14 cellular contexts compared by ENCODE assay signal in genomic region chr1:194102607-194103006, GRCh38.
DNase-seq lines count a peak whose midpoint lies in the region; ATAC-seq and TF ChIP-seq lines count a peak whose summit lies in the region.
"Had no signal": no experiment of that assay in that cellular context is flagged by ENCODE, and none has a peak within 500 bp of the region (broad histone marks: within the 10 kb centered on the region; RNA-seq: fewer than 3 reads in every experiment).

No MANE protein-coding gene starts in this region.

- H3K18ac ChIP-seq in mesendoderm (ENCODE audit: low read length), result no peak overlapping the region

- no peak overlapping the region for H3K4me3 ChIP-seq in mesendoderm (ENCODE audit: low read length)
- H3K4me3 ChIP-seq: gastroesophageal sphincter, left ventricle myocardium inferior, SK-N-MC had no signal

- H3K36me3 ChIP-seq in mesendoderm (ENCODE audit: control insufficient read depth, insufficient read depth, low read length), result no peaks in the 10 kb centered on the region
- H3K36me3 ChIP-seq: gastroesophageal sphincter, left ventricle myocardium inferior had no signal

- no peak overlapping the region for H2BK120ac ChIP-seq in mesendoderm (ENCODE audit: low read depth, low read length)

- no peak overlapping the region for H3K56ac ChIP-seq in mesendoderm (ENCODE audit: low read length)

- H2BK15ac ChIP-seq in mesendoderm (replicated peaks; ENCODE audit: low read depth), result no peak overlapping the region

- no peaks in the 10 kb centered on the region for H3K4me1 ChIP-seq in mesendoderm (ENCODE audit: control insufficient read depth, low read depth, low read length)
- H3K4me1 ChIP-seq: gastroesophageal sphincter, left ventricle myocardium inferior had no signal

- no peak overlapping the region for H3K27ac ChIP-seq in VCaP
- no peak overlapping the region for H3K27ac ChIP-seq in mesendoderm (ENCODE audit: low read depth, low read length)
- H3K27ac ChIP-seq: gastroesophageal sphincter, left ventricle myocardium inferior, SK-N-MC had no signal

- H3K27me3 ChIP-seq in mesendoderm (ENCODE audit: insufficient read depth, low read length, poor library complexity), result no peaks in the 10 kb centered on the region
- H3K27me3 ChIP-seq: gastroesophageal sphincter had no signal

- H4K5ac ChIP-seq in mesendoderm (ENCODE audit: low read length), result no peak overlapping the region

- H3K79me2 ChIP-seq in mesendoderm (ENCODE audit: control insufficient read depth, insufficient read depth, low read length), result no peaks in the 10 kb centered on the region

- H3K9ac ChIP-seq in mesendoderm (ENCODE audit: low read length), result no peak overlapping the region

- no peak overlapping the region for H3K4ac ChIP-seq in mesendoderm (ENCODE audit: low read depth, low read length)

- WGBS in mesendoderm (ENCODE audit: extremely low coverage, insufficient coverage, low lambda C conversion rate), result no CpG with 5 or more reads among the region's 2 CpGs

- no peak overlapping the region for H3K23ac ChIP-seq in mesendoderm (ENCODE audit: low read length)

- no peak overlapping the region for H4K8ac ChIP-seq in mesendoderm (ENCODE audit: low read depth, low read length)

- H3K4me2 ChIP-seq in mesendoderm (ENCODE audit: low read length), result no peak overlapping the region

- H3K79me1 ChIP-seq in mesendoderm (ENCODE audit: low read length), result no peaks in the 10 kb centered on the region

- no peak overlapping the region for H2BK5ac ChIP-seq in mesendoderm (ENCODE audit: low read length)

- DNase-seq in mesendoderm (peak; percentile 39), amniotic stem cell (lab: John Stamatoyannopoulos, UW) (no peak), COLO829 (ENCODE audit: low spot score) (no peak)
- DNase-seq: activated CD4-positive, alpha-beta T cell treated with anti-CD3 and anti-CD28 coated beads, Interleukin-2, amount 10 ng/mL, durations not matched to agents 7 days and 5 days; left ventricle myocardium inferior; NCI-H2171 had no signal

- TF ChIP-seq CTCF in GM12872 (IDR thresholded peaks at IDR 0.05; ENCODE audit: insufficient read depth, low read depth, low read length) (peak; percentile 31; the same call in 1 of the 3 replicates), LNCAP (IDR thresholded peaks at IDR 0.05) (peak; percentile 61), VCaP (conservative IDR thresholded peaks at IDR 0.05) (peak; percentile 29; the same call in 1 of the 2 replicates)

- ATAC-seq in HG03565 (IDR thresholded peaks at IDR 0.05; ENCODE audit: unreplicated experiment) (no peak), GM18870 (IDR thresholded peaks at IDR 0.05; ENCODE audit: unreplicated experiment) (no peak)
- ATAC-seq: activated naive CD4-positive, alpha-beta T cell treated with anti-CD3 and anti-CD28 coated beads, Interleukin-2, amount 50 U/mL, for 72 hours; gastroesophageal sphincter had no signal

- H2AK5ac ChIP-seq in mesendoderm (ENCODE audit: low read length), result no peak overlapping the region
